24 cellular contexts compared by ENCODE assay signal in genomic region chr10:36256166-36256565, GRCh38.
DNase-seq lines count a peak whose midpoint lies in the region; ATAC-seq, FAIRE-seq and TF ChIP-seq lines count a peak whose summit lies in the region.
"Had no signal": no experiment of that assay in that cellular context is flagged by ENCODE, and none has a peak within 500 bp of the region (broad histone marks: within the 10 kb centered on the region; RNA-seq: fewer than 3 reads in every experiment).

No MANE protein-coding gene starts in this region.

- intact Hi-C loops in endothelial cell of umbilical vein (cut with micrococcal nuclease): no loop called here

- H3K27me3 Mint-ChIP-seq in activated CD8-positive, alpha-beta T cell treated with anti-CD3 and anti-CD28 coated beads, Interleukin-2, amount 10 ng/mL, durations not matched to agents 7 days and 5 days (ENCODE audit: low read depth): no peaks in the 10 kb centered on the region
- H3K27me3 Mint-ChIP-seq: activated B cell treated with CpG ODN at 0.5 μM for 24 hours; activated CD8-positive, alpha-beta T cell treated with anti-CD3 and anti-CD28 coated beads for 36 hours; activated naive CD8-positive, alpha-beta T cell; IgD-negative memory B cell had no signal

- dilution Hi-C loops in endothelial cell of umbilical vein (cut with MboI; ENCODE audit: extremely low pct_ligation_motif_present, low sequenced_read_pairs): no loop called here

- peaks cover 21% of the 10 kb centered on the region for H3K9me3 Mint-ChIP-seq in stimulated activated effector memory CD8-positive, alpha-beta T cell treated with anti-CD3 and anti-CD28 coated beads, Interleukin-12 subunit alpha, Interleukin-12 subunit beta, amount 100 ng/mL, for 72 hours
- peaks cover 16% of the 10 kb centered on the region for H3K9me3 Mint-ChIP-seq in activated CD8-positive, alpha-beta T cell treated with anti-CD3 and anti-CD28 coated beads, Interleukin-2, amount 10 ng/mL, durations not matched to agents 7 days and 5 days (ENCODE audit: insufficient read depth)

- H2AFZ ChIP-seq in endothelial cell of umbilical vein (ENCODE audit: low read depth, low read length): no peak overlapping the region

- no peak overlapping the region for H3K4me3 ChIP-seq in endothelial cell of umbilical vein (replicated peaks in 1 of 3; ENCODE audit: insufficient read depth in 1 of 3, low read depth in 1 of 3, low read length in 3 of 3)
- H3K4me3 ChIP-seq in retinal pigment epithelial cell (ENCODE audit: low read length): no peak overlapping the region
- H3K4me3 ChIP-seq: BLaER1, cardiac muscle cell had no signal

- no peak for ATAC-seq in stimulated activated effector memory CD8-positive, alpha-beta T cell treated with anti-CD3 and anti-CD28 coated beads, Interleukin-12 subunit alpha, Interleukin-12 subunit beta, amount 100 ng/mL, for 72 hours
- no peak for ATAC-seq in activated CD8-positive, alpha-beta T cell treated with anti-CD3 and anti-CD28 coated beads, Interleukin-2, amount 10 ng/mL, durations not matched to agents 7 days and 5 days
- ATAC-seq: activated CD8-positive, alpha-beta T cell treated with anti-CD3 and anti-CD28 coated beads for 36 hours; activated T-cell treated with anti-CD3 and anti-CD28 coated beads, Interleukin-2, amount 50 U/mL, for 72 hours had no signal

- POLR2A ChIA-PET in endothelial cell of umbilical vein (lab: Charles Lee): no interaction called here
- POLR2A ChIA-PET in activated CD8-positive, alpha-beta T cell treated with anti-CD3 and anti-CD28 coated beads, Interleukin-2, amount 10 ng/mL, durations not matched to agents 7 days and 5 days (lab: Charles Lee): no interaction called here

- H3K4me1 Mint-ChIP-seq in stimulated activated effector memory CD8-positive, alpha-beta T cell treated with anti-CD3 and anti-CD28 coated beads, Interleukin-12 subunit alpha, Interleukin-12 subunit beta, amount 100 ng/mL, for 72 hours: no peaks in the 10 kb centered on the region
- H3K4me1 Mint-ChIP-seq in activated CD8-positive, alpha-beta T cell treated with anti-CD3 and anti-CD28 coated beads, Interleukin-2, amount 10 ng/mL, durations not matched to agents 7 days and 5 days (ENCODE audit: low read depth): no peaks in the 10 kb centered on the region
- H3K4me1 Mint-ChIP-seq: activated B cell treated with CpG ODN at 0.5 μM for 24 hours, IgD-negative memory B cell had no signal

- no peak overlapping the region for H3K9ac ChIP-seq in endothelial cell of umbilical vein (replicated peaks; ENCODE audit: extremely low read depth, insufficient read depth, low read length)
- H3K9ac ChIP-seq: BLaER1 had no signal

- no peaks in the 10 kb centered on the region for H4K20me1 ChIP-seq in endothelial cell of umbilical vein (replicated peaks; ENCODE audit: control insufficient read depth, extremely low read depth, insufficient read depth, low read length)
- H4K20me1 ChIP-seq: BLaER1 had no signal

- H3K79me2 ChIP-seq in endothelial cell of umbilical vein (ENCODE audit: control insufficient read depth, insufficient read depth, low read length): no peaks in the 10 kb centered on the region

- no peaks in the 10 kb centered on the region for H3K36me3 Mint-ChIP-seq in stimulated activated effector memory CD8-positive, alpha-beta T cell treated with anti-CD3 and anti-CD28 coated beads, Interleukin-12 subunit alpha, Interleukin-12 subunit beta, amount 100 ng/mL, for 72 hours
- H3K36me3 Mint-ChIP-seq in activated CD8-positive, alpha-beta T cell treated with anti-CD3 and anti-CD28 coated beads, Interleukin-2, amount 10 ng/mL, durations not matched to agents 7 days and 5 days (ENCODE audit: low read depth): no peaks in the 10 kb centered on the region
- H3K36me3 Mint-ChIP-seq: activated naive CD8-positive, alpha-beta T cell; IgD-negative memory B cell had no signal

- no peak overlapping the region for H3K4me2 ChIP-seq in endothelial cell of umbilical vein (ENCODE audit: insufficient read depth, low read length)
- H3K4me2 ChIP-seq: BLaER1 had no signal

- no peak overlapping the region for H3K4me3 Mint-ChIP-seq in stimulated activated effector memory CD8-positive, alpha-beta T cell treated with anti-CD3 and anti-CD28 coated beads, Interleukin-12 subunit alpha, Interleukin-12 subunit beta, amount 100 ng/mL, for 72 hours
- H3K4me3 Mint-ChIP-seq in activated CD8-positive, alpha-beta T cell treated with anti-CD3 and anti-CD28 coated beads, Interleukin-2, amount 10 ng/mL, durations not matched to agents 7 days and 5 days: no peak overlapping the region
- H3K4me3 Mint-ChIP-seq: activated B cell treated with CpG ODN at 0.5 μM for 24 hours; activated CD8-positive, alpha-beta T cell treated with anti-CD3 and anti-CD28 coated beads for 36 hours; activated naive CD8-positive, alpha-beta T cell; activated T-cell treated with anti-CD3 and anti-CD28 coated beads, Interleukin-2, amount 50 U/mL, for 72 hours; IgD-negative memory B cell had no signal

- no peaks in the 10 kb centered on the region for H3K9me3 ChIP-seq in endothelial cell of umbilical vein (replicated peaks; ENCODE audit: control insufficient read depth, insufficient read depth, low read length)
- H3K9me3 ChIP-seq: BLaER1 had no signal

- no peak for TF ChIP-seq POLR2A in endothelial cell of umbilical vein (IDR thresholded peaks at IDR 0.05; ENCODE audit: low read depth, low read length)

- H3K36me3 ChIP-seq in endothelial cell of umbilical vein (ENCODE audit: control insufficient read depth in 2 of 2, extremely low read depth in 1 of 2, insufficient read depth in 2 of 2, low read length in 2 of 2): no peaks in the 10 kb centered on the region
- H3K36me3 ChIP-seq: BLaER1, cardiac muscle cell had no signal

- no peak overlapping the region for H3K27ac ChIP-seq in endothelial cell of umbilical vein (ENCODE audit: insufficient read depth, low read depth, low read length)
- H3K27ac ChIP-seq: BLaER1, cardiac muscle cell, foreskin keratinocyte had no signal

- BruUV-seq in endothelial cell of umbilical vein (replicated peaks; lab: Mats Ljungman, UMichigan): no TSS peak

- H3K4me1 ChIP-seq in endothelial cell of umbilical vein (ENCODE audit: control insufficient read depth, extremely low read depth, insufficient read depth, low read length): peaks cover 4% of the 10 kb centered on the region
- H3K4me1 ChIP-seq: BLaER1 had no signal

- CTCF ChIA-PET in endothelial cell of umbilical vein (lab: Charles Lee): interaction anchor here (1.4 kb wide), 1 partner anchor 10 kb away, joined by 3 read pairs; no protein-coding TSS in a partner anchor
- CTCF ChIA-PET in activated CD8-positive, alpha-beta T cell treated with anti-CD3 and anti-CD28 coated beads, Interleukin-2, amount 10 ng/mL, durations not matched to agents 7 days and 5 days (lab: Charles Lee): no interaction called here

- TF ChIP-seq CTCF in endothelial cell of umbilical vein (IDR thresholded peaks at IDR 0.05; ENCODE audit: extremely low read depth in 1 of 2, insufficient read depth in 1 of 2, low read depth in 1 of 2, low read length in 2 of 2) (no peak), retinal pigment epithelial cell (conservative IDR thresholded peaks at IDR 0.05; ENCODE audit: low read depth, low read length) (no peak)

- H3K9me1 ChIP-seq in endothelial cell of umbilical vein (replicated peaks; ENCODE audit: control insufficient read depth, extremely low read depth, insufficient read depth, low read length): no peaks in the 10 kb centered on the region

- DNase-seq in EH (ENCODE audit: low read depth) (peak; percentile 13), NCI-H446 treated with DMSO at 0.1 percent for 48 hours (lab: John Stamatoyannopoulos, UW) (peak; percentile 17), endothelial cell of umbilical vein (ENCODE audit: low read depth, low spot score) (peak; percentile 40), retinal pigment epithelial cell (ENCODE audit: low read depth) (peak; percentile 5)
- DNase-seq in activated CD8-positive, alpha-beta memory T cell treated with anti-CD3 and anti-CD28 coated beads, Interleukin-2, amount 50 U/mL, for 4 hours: no peak
- DNase-seq in stimulated activated effector memory CD8-positive, alpha-beta T cell treated with anti-CD3 and anti-CD28 coated beads, Interleukin-12 subunit alpha, Interleukin-12 subunit beta, amount 100 ng/mL, for 72 hours (ENCODE audit: low spot score in 2 of 2): no peak
- no peak for DNase-seq in activated CD8-positive, alpha-beta T cell treated with anti-CD3 and anti-CD28 coated beads, Interleukin-2, amount 10 ng/mL, durations not matched to agents 7 days and 5 days
- DNase-seq: activated B cell treated with CpG ODN at 0.5 μM for 24 hours; activated CD8-positive, alpha-beta T cell treated with anti-CD3 and anti-CD28 coated beads for 36 hours; activated T-cell treated with anti-CD3 and anti-CD28 coated beads, Interleukin-2, amount 50 U/mL, for 72 hours; DMS153; effector CD4-positive, alpha-beta T cell; GOT3; left cardiac atrium; MV-4-11; NK-92 treated with Interleukin-12 subunit alpha and Interleukin-12 subunit beta, amount 100 ng/mL, for 24 hours; nucleus accumbens; stimulated activated CD4-positive, alpha-beta T cell treated with anti-CD3 and anti-CD28 coated beads, Interleukin-4, amount 100 ng/mL, for 1 hour; T-helper 2 cell had no signal

- no peak for FAIRE-seq in endothelial cell of umbilical vein (lab: Jason Lieb, UNC)

- no peaks in the 10 kb centered on the region for H3K27me3 ChIP-seq in endothelial cell of umbilical vein (ENCODE audit: control insufficient read depth in 2 of 2, insufficient read depth in 2 of 2, low read length in 2 of 2)
- H3K27me3 ChIP-seq: BLaER1, cardiac muscle cell, foreskin keratinocyte had no signal

- no peak overlapping the region for H3K27ac Mint-ChIP-seq in stimulated activated effector memory CD8-positive, alpha-beta T cell treated with anti-CD3 and anti-CD28 coated beads, Interleukin-12 subunit alpha, Interleukin-12 subunit beta, amount 100 ng/mL, for 72 hours
- no peak overlapping the region for H3K27ac Mint-ChIP-seq in activated CD8-positive, alpha-beta T cell treated with anti-CD3 and anti-CD28 coated beads, Interleukin-2, amount 10 ng/mL, durations not matched to agents 7 days and 5 days
- H3K27ac Mint-ChIP-seq: activated B cell treated with CpG ODN at 0.5 μM for 24 hours; activated CD8-positive, alpha-beta T cell treated with anti-CD3 and anti-CD28 coated beads for 36 hours; activated naive CD8-positive, alpha-beta T cell; activated T-cell treated with anti-CD3 and anti-CD28 coated beads, Interleukin-2, amount 50 U/mL, for 72 hours; IgD-negative memory B cell had no signal

TF ChIP-seq in endothelial cell of umbilical vein, 7 proteins besides CTCF, POLR2A, EP300 and RAD21 (continues in another document):
- TF ChIP-seq MYC (IDR thresholded peaks at IDR 0.05; ENCODE audit: low read depth, low read length): no peak
- TF ChIP-seq FOS (IDR thresholded peaks at IDR 0.05; ENCODE audit: borderline replicate concordance, insufficient read depth, low read length): no peak
- no peak for TF ChIP-seq JUN (IDR thresholded peaks at IDR 0.05; ENCODE audit: borderline replicate concordance, insufficient read depth, insufficient read length, low read depth)
- TF ChIP-seq MAX (IDR thresholded peaks at IDR 0.05; ENCODE audit: insufficient read depth, insufficient read length): no peak
- no peak for TF ChIP-seq POLR2AphosphoS5 (IDR thresholded peaks at IDR 0.05; ENCODE audit: insufficient read depth, low read depth, low read length)

Comparison
In these comparisons a context has a peak if more than half of its experiments do, and no peak if none do; other contexts are left out.
1. DNase-seq: peak in EH (single experiment), NCI-H446 treated with DMSO at 0.1 percent for 48 hours (single experiment), endothelial cell of umbilical vein (single experiment) and retinal pigment epithelial cell (single experiment); none in activated CD8-positive, alpha-beta memory T cell treated with anti-CD3 and anti-CD28 coated beads, Interleukin-2, amount 50 U/mL, for 4 hours (single experiment), stimulated activated effector memory CD8-positive, alpha-beta T cell treated with anti-CD3 and anti-CD28 coated beads, Interleukin-12 subunit alpha, Interleukin-12 subunit beta, amount 100 ng/mL, for 72 hours (0 of 2) and activated CD8-positive, alpha-beta T cell treated with anti-CD3 and anti-CD28 coated beads, Interleukin-2, amount 10 ng/mL, durations not matched to agents 7 days and 5 days (single experiment).